Comparison of ENCODE assay signal across 33 cellular contexts in genomic region chr19:47757617-47758432, GRCh38. TPM values are rescaled to one million over a fixed set of nuclear protein-coding genes. Genes with fewer than 3 reads are reported as not detected.
DNase-seq lines count a peak whose midpoint lies in the region; ATAC-seq, FAIRE-seq and TF ChIP-seq lines count a peak whose summit lies in the region.
"Had no signal": no experiment of that assay in that cellular context is flagged by ENCODE, and none has a peak within 500 bp of the region (broad histone marks: within the 10 kb centered on the region; RNA-seq: fewer than 3 reads in every experiment).

No MANE protein-coding gene starts in this region.

- CTCF ChIA-PET in OCI-LY7 (lab: Charles Lee; ENCODE audit: unreplicated experiment), result no interaction called here

- 29 to 64% (median 43%) methylated on average over 13 to 14 of the region's 14 CpGs for WGBS in small intestine, 3 donors

- H3K4me1 Mint-ChIP-seq in endothelial cell (ENCODE audit: unreplicated experiment), result no peaks in the 10 kb centered on the region

- H3K27me3 Mint-ChIP-seq in endothelial cell (ENCODE audit: unreplicated experiment), result peaks cover 15% of the 10 kb centered on the region
- H3K27me3 Mint-ChIP-seq: dendritic cell treated with granulocyte-macrophage colony-stimulating factor and Interleukin-4, amounts not matched to agents 40 ng/mL and 50 ng/mL, for 4 days had no signal

- H3K79me2 ChIP-seq in OCI-LY7 (ENCODE audit: insufficient read depth, low read depth, low read length), result no peaks in the 10 kb centered on the region
- H3K79me2 ChIP-seq: parathyroid adenoma had no signal

- no peaks in the 10 kb centered on the region for H3K27me3 ChIP-seq in small intestine (ENCODE audit: control insufficient read depth in 2 of 2, insufficient read depth in 2 of 2, low read length in 2 of 2)
- H3K27me3 ChIP-seq: gastroesophageal sphincter, right atrium auricular region, SJSA1, spleen, upper lobe of left lung had no signal

- ATAC-seq in GM21619 (IDR thresholded peaks at IDR 0.05; ENCODE audit: unreplicated experiment), result no peak
- ATAC-seq: gastroesophageal sphincter had no signal

- H3K27ac ChIP-seq in OCI-LY7 (ENCODE audit: low read depth, low read length, poor library complexity, severe bottlenecking) (no peak overlapping the region), small intestine (ENCODE audit: low read depth in 1 of 2, low read length in 1 of 2) (peak overlapping the region; percentile 83 to 97)
- H3K27ac ChIP-seq: gastroesophageal sphincter, parathyroid adenoma, SJSA1, spleen, upper lobe of left lung had no signal

- no peak overlapping the region for H3K27ac Mint-ChIP-seq in endothelial cell (ENCODE audit: unreplicated experiment)
- H3K27ac Mint-ChIP-seq: dendritic cell treated with granulocyte-macrophage colony-stimulating factor and Interleukin-4, amounts not matched to agents 40 ng/mL and 50 ng/mL, for 4 days had no signal

- no peak overlapping the region for H3K4me2 ChIP-seq in OCI-LY7 (ENCODE audit: low read length)

- FAIRE-seq in GM12891 (lab: Jason Lieb, UNC) (no peak), small intestine (lab: Jason Lieb, UNC) (no peak)
- FAIRE-seq: endometrium, GM12892, islet of Langerhans, RCC 7860 had no signal

- H2AFZ ChIP-seq in OCI-LY7 (ENCODE audit: low read length), result no peak overlapping the region
- H2AFZ ChIP-seq: parathyroid adenoma had no signal

- H3K4me1 ChIP-seq in OCI-LY7 (ENCODE audit: insufficient read depth, low read length, poor library complexity, severe bottlenecking), result no peaks in the 10 kb centered on the region
- H3K4me1 ChIP-seq in small intestine (ENCODE audit: control insufficient read depth in 2 of 2, insufficient read depth in 1 of 2, low read depth in 1 of 2, low read length in 1 of 2), result no peaks in the 10 kb centered on the region
- H3K4me1 ChIP-seq: parathyroid adenoma, SJSA1, upper lobe of left lung had no signal

- TSS peak; percentile 31 for BruUV-seq in OCI-LY7 (replicated peaks; lab: Mats Ljungman, UMichigan)

- no peaks in the 10 kb centered on the region for H3K9me3 Mint-ChIP-seq in endothelial cell (ENCODE audit: unreplicated experiment)
- H3K9me3 Mint-ChIP-seq: dendritic cell treated with granulocyte-macrophage colony-stimulating factor and Interleukin-4, amounts not matched to agents 40 ng/mL and 50 ng/mL, for 4 days had no signal

- intact Hi-C loops in OCI-LY7 (cut with micrococcal nuclease; ENCODE audit: unreplicated experiment), result no loop called here

- H3K9me2 ChIP-seq in OCI-LY7 (ENCODE audit: insufficient read depth, low read length), result no peaks in the 10 kb centered on the region

- POLR2A ChIA-PET in OCI-LY7 (lab: Charles Lee), result no interaction called here

- TF ChIP-seq CTCF in OCI-LY7 (conservative IDR thresholded peaks at IDR 0.05; ENCODE audit: low read length), result no peak
- TF ChIP-seq CTCF in endothelial cell (IDR thresholded peaks at IDR 0.05; ENCODE audit: unreplicated experiment), result no peak

- no peak; the same call in 1 of the 2 replicates for TF ChIP-seq POLR2A in GM12891 (IDR thresholded peaks at IDR 0.05; ENCODE audit: low read depth, low read length)

- H3K36me3 ChIP-seq in OCI-LY7 (ENCODE audit: insufficient read depth, low read length), result peaks cover 66% of the 10 kb centered on the region
- peaks cover 4 to 28% of the 10 kb centered on the region in 2 donors for H3K36me3 ChIP-seq in small intestine (ENCODE audit: control insufficient read depth in 2 of 2, insufficient read depth in 2 of 2, low read length in 2 of 2)

- no peak overlapping the region for H3K4me3 ChIP-seq in OCI-LY7 (ENCODE audit: low read depth, low read length, poor library complexity, severe bottlenecking)
- H3K4me3 ChIP-seq in small intestine (ENCODE audit: low read depth in 1 of 2, low read length in 2 of 2), result no peak overlapping the region
- H3K4me3 ChIP-seq: gastroesophageal sphincter, right atrium auricular region, SJSA1, spleen, upper lobe of left lung had no signal

- DNase-seq in GM12891 (ENCODE audit: insufficient read length, low spot score) (no peak), OCI-LY7 (ENCODE audit: low spot score) (no peak), endothelial cell (ENCODE audit: low spot score) (no peak), small intestine (peak; percentile 87), C1 segment of cervical spinal cord (lab: John Stamatoyannopoulos, UW) (no peak), putamen (ENCODE audit: low spot score) (no peak)
- DNase-seq: activated CD4-positive, alpha-beta T cell treated with anti-CD3 and anti-CD28 coated beads, Interleukin-2, amount 50 U/mL, for 4 hours; activated CD4-positive, CD25-positive, alpha-beta regulatory T cell; activated naive CD4-positive, alpha-beta T cell treated with anti-CD3 and anti-CD28 coated beads, Interleukin-2, amount 50 U/mL, for 16 hours; anterior cingulate cortex; EL; GOT3; KBM-7; NCI-H1105 treated with DMSO at 0.1 percent for 48 hours; NCI-H2029; NCI-H2227 treated with DMSO at 0.1 percent for 48 hours; NCI-H526 treated with DMSO at 0.1 percent for 48 hours; spleen; T-helper 1 cell; upper lobe of left lung had no signal

- H3K4me3 Mint-ChIP-seq in endothelial cell (ENCODE audit: unreplicated experiment), result peak overlapping the region; percentile 42
- H3K4me3 Mint-ChIP-seq: dendritic cell treated with granulocyte-macrophage colony-stimulating factor and Interleukin-4, amounts not matched to agents 40 ng/mL and 50 ng/mL, for 4 days had no signal

- peaks cover 38% of the 10 kb centered on the region for H3K36me3 Mint-ChIP-seq in endothelial cell (ENCODE audit: low read depth, unreplicated experiment)

- H4K20me1 ChIP-seq in OCI-LY7 (ENCODE audit: insufficient read depth, low read length), result no peaks in the 10 kb centered on the region

- H3K9me3 ChIP-seq in OCI-LY7 (ENCODE audit: low read length) (no peaks in the 10 kb centered on the region), small intestine (ENCODE audit: control insufficient read depth, low read depth) (no peaks in the 10 kb centered on the region)
- H3K9me3 ChIP-seq: gastroesophageal sphincter, right atrium auricular region, SJSA1, upper lobe of left lung had no signal

TF ChIP-seq in GM12891, 5 proteins besides CTCF, POLR2A, EP300 and RAD21:
- TF ChIP-seq POLR2AphosphoS5 (IDR thresholded peaks at IDR 0.05; ENCODE audit: low read depth, low read length) (peak; percentile 23; the same call in 1 of the 2 replicates), SPI1 (IDR thresholded peaks at IDR 0.05; ENCODE audit: low read depth, low read length) (no peak), POU2F2 (IDR thresholded peaks at IDR 0.05; ENCODE audit: low read depth, low read length) (no peak)
TF ChIP-seq in GM12891: peak in this region for 1.

RNA-seq across cellular contexts. Expression of gene NOP53, which starts 12.5 kb away (rescaled TPM):
- polyA plus RNA-seq in GM12891 (2012; ENCODE audit: low read depth, missing spikeins), result 571 TPM
- total RNA-seq in OCI-LY7 (2014; rRNA removed; shearing (Covaris generic)), result 282 and 296 TPM in 2 replicates
- total RNA-seq in OCI-LY7 (2022) (212 and 302 TPM in 2 replicates), endothelial cell (ENCODE audit: unreplicated experiment) (324 TPM)
- 100 to 1,000 TPM; 290 to 621 (median 552) TPM for polyA plus RNA-seq in small intestine

RNA-seq across cellular contexts. Expression of gene SELENOW, which starts 20.7 kb away (rescaled TPM):
- 35.6 TPM for polyA plus RNA-seq in GM12891 (2012; ENCODE audit: low read depth, missing spikeins)
- total RNA-seq in OCI-LY7 (2014; rRNA removed; shearing (Covaris generic)), result 83.1 and 95.5 TPM in 2 replicates
- 29.9 and 31.2 TPM in 2 replicates for total RNA-seq in OCI-LY7 (2022)
- total RNA-seq in endothelial cell (ENCODE audit: unreplicated experiment), result 791 TPM
- 100 to 1,000 TPM; 322 to 434 (median 379) TPM for polyA plus RNA-seq in small intestine

RNA-seq across cellular contexts. Expression of gene EHD2, which starts 44.6 kb away (rescaled TPM):
- 0.06 TPM for polyA plus RNA-seq in GM12891 (2012; ENCODE audit: low read depth, missing spikeins)
- not detected in 2 replicates for total RNA-seq in OCI-LY7 (2014; rRNA removed; shearing (Covaris generic))
- total RNA-seq in OCI-LY7 (2022) (not detected in 2 replicates), endothelial cell (ENCODE audit: unreplicated experiment) (81.5 TPM)
- 10 to 100 TPM in 1 of 3 donors, 1 to 10 TPM in 1, under 1 TPM in 1; 0.89 to 35.1 (median 7.3) TPM for polyA plus RNA-seq in small intestine
- polyA plus RNA-seq: neural cell had no signal

RNA-seq across cellular contexts. Expression of gene TPRX1, which starts 46.5 kb away (rescaled TPM):
- polyA plus RNA-seq in GM12891 (2012; ENCODE audit: low read depth, missing spikeins), result not detected
- total RNA-seq in OCI-LY7 (2014; rRNA removed; shearing (Covaris generic)), result not detected in 2 replicates
- total RNA-seq in OCI-LY7 (2022) (not detected in 2 replicates), endothelial cell (ENCODE audit: unreplicated experiment) (not detected)
- polyA plus RNA-seq in small intestine, result not detected
- total RNA-seq: gastroesophageal sphincter, lower leg skin, MCF 10A, right atrium auricular region, SJSA1, spleen, upper lobe of left lung had no signal
- polyA plus RNA-seq: neural cell, spleen had no signal

Comparison
In these comparisons a context has a peak if more than half of its experiments do, and no peak if none do; other contexts are left out.
1. RNA of gene EHD2, which starts 44.6 kb away (total RNA-seq): 81.5 TPM in endothelial cell (single experiment); not detected in OCI-LY7; every median in the first group is over 10 times any median in the second.